30 cellular contexts compared by ENCODE assay signal in genomic region chr3:175214210-175214609, GRCh38.
"Had no signal": no experiment of that assay in that cellular context is flagged by ENCODE, and none has a peak within 500 bp of the region (broad histone marks: within the 10 kb centered on the region; RNA-seq: fewer than 3 reads in every experiment).

No MANE protein-coding gene starts in this region.

- H3K27ac ChIP-seq: adrenal gland, ascending aorta, body of pancreas, brain microvascular endothelial cell, breast epithelium, cardiac muscle cell had no signal

- H3K4me3 ChIP-seq: adrenal gland, ascending aorta, body of pancreas, breast epithelium, cardiac muscle cell had no signal

- H3K9me3 ChIP-seq: ascending aorta, body of pancreas, breast epithelium had no signal

- H3K36me3 ChIP-seq: adrenal gland, ascending aorta, brain microvascular endothelial cell, breast epithelium, cardiac muscle cell had no signal

- DNase-seq: activated effector memory CD4-positive, alpha-beta T cell treated with anti-CD3 and anti-CD28 coated beads, Interleukin-2, amount 50 U/mL, for 16 hours; activated effector memory CD4-positive, alpha-beta T cell treated with Interleukin-2 at 50 U/mL for 16 hours; activated gamma-delta T cell; activated gamma-delta T cell treated with Interleukin-2 at 50 U/mL for 16 hours; activated naive CD4-positive, alpha-beta T cell; activated naive CD4-positive, alpha-beta T cell treated with anti-CD3 and anti-CD28 coated beads for 36 hours; activated naive CD4-positive, alpha-beta T cell treated with anti-CD3 and anti-CD28 coated beads, Interleukin-2, amount 10 ng/mL, durations not matched to agents 7 days and 5 days; activated naive CD4-positive, alpha-beta T cell treated with anti-CD3 and anti-CD28 coated beads, Interleukin-2, amount 50 U/mL, for 16 hours; activated naive CD4-positive, alpha-beta T cell treated with Interleukin-2 at 50 U/mL for 16 hours; activated naive CD8-positive, alpha-beta T cell treated with anti-CD3 and anti-CD28 coated beads for 36 hours; activated naive CD8-positive, alpha-beta T cell treated with anti-CD3 and anti-CD28 coated beads, Interleukin-2, amount 10 ng/mL, durations not matched to agents 7 days and 5 days; activated naive CD8-positive, alpha-beta T cell treated with anti-CD3 and anti-CD28 coated beads, Interleukin-2, amount 50 U/mL, for 24 hours; activated T-cell treated with anti-CD3 and anti-CD28 coated beads, Interleukin-2, amount 50 U/mL, for 1 hour; activated T-cell treated with anti-CD3 and anti-CD28 coated beads, Interleukin-2, amount 50 U/mL, for 24 hours; activated T-cell treated with anti-CD3 and anti-CD28 coated beads, Interleukin-2, amount 50 U/mL, for 4 hours; activated T-cell treated with anti-CD3 and anti-CD28 coated beads, Interleukin-2, amount 50 U/mL, for 48 hours; activated T-cell treated with anti-CD3 and anti-CD28 coated beads, Interleukin-2, amount 50 U/mL, for 72 hours; adrenal gland; amniotic stem cell; amygdala; anterior cingulate cortex; aorta; body of pancreas; brain microvascular endothelial cell; caudate nucleus; central memory CD4-positive, alpha-beta T cell; cerebellar nuclear complex had no signal

- H3K27me3 ChIP-seq: adrenal gland, ascending aorta, body of pancreas, brain microvascular endothelial cell, breast epithelium, cardiac muscle cell had no signal
